In genomic region chr12:76020281-76020680, GRCh38 we compare ENCODE assay signal across 8 cellular contexts. TPM values are rescaled to one million over a fixed set of nuclear protein-coding genes. Genes with fewer than 3 reads are reported as not detected.
DNase-seq lines count a peak whose midpoint lies in the region; ATAC-seq and TF ChIP-seq lines count a peak whose summit lies in the region.

No MANE protein-coding gene starts in this region.

- H3K27ac ChIP-seq in duodenal mucosa (ENCODE audit: low read depth, low read length) = peak overlapping the region; percentile 53
- H3K27ac ChIP-seq in coronary artery = peak overlapping the region in 1 of 2 donors; percentile 52

- intact Hi-C loops in sciatic nerve (cut with DNase I) = no loop called here

- peak overlapping the region in 1 of 2 donors; percentile 1 for H3K9ac ChIP-seq in duodenal mucosa (ENCODE audit: low read depth in 1 of 2, low read length in 2 of 2)

- no peak overlapping the region for H3K4me3 Mint-ChIP-seq in IgD-negative memory B cell

- DNase-seq in activated CD4-positive, alpha-beta T cell treated with anti-CD3 and anti-CD28 coated beads for 4 hours = peak; percentile 49 to 57
- no peak for DNase-seq in sciatic nerve (ENCODE audit: low spot score)
- DNase-seq in coronary artery (ENCODE audit: low spot score) = no peak
- no peak for DNase-seq in GM19240 (ENCODE audit: insufficient read length, low spot score)
- no peak for DNase-seq in NCI-H2227 (lab: John Stamatoyannopoulos, UW; ENCODE audit: unreplicated experiment)

- peak; percentile 64 for ATAC-seq in GM19467 (IDR thresholded peaks at IDR 0.05; ENCODE audit: unreplicated experiment)
- peak; percentile 56 for ATAC-seq in sciatic nerve

- H3K27ac Mint-ChIP-seq in IgD-negative memory B cell = peak overlapping the region in 2 of 3 donors; percentile 64 to 73

- H3K9me3 ChIP-seq in duodenal mucosa (ENCODE audit: control insufficient read depth in 1 of 2, low read length in 2 of 2) = no peaks in the 10 kb centered on the region

- H3K27me3 ChIP-seq in duodenal mucosa (ENCODE audit: control insufficient read depth in 1 of 2, insufficient read depth in 2 of 2, low read length in 2 of 2) = no peaks in the 10 kb centered on the region

- H3K4me3 ChIP-seq in duodenal mucosa (ENCODE audit: low read depth in 1 of 2, low read length in 2 of 2) (no peak overlapping the region), coronary artery (no peak overlapping the region)

- H3K4me1 Mint-ChIP-seq in IgD-negative memory B cell = peaks cover 0 to 3% (median 3%) of the 10 kb centered on the region in 3 donors

- no peak for TF ChIP-seq CTCF in coronary artery (IDR thresholded peaks at IDR 0.05)

- H3K9me3 Mint-ChIP-seq in IgD-negative memory B cell = no peaks in the 10 kb centered on the region

- peaks cover 14% of the 10 kb centered on the region for H3K27me3 Mint-ChIP-seq in IgD-negative memory B cell

- no peaks in the 10 kb centered on the region for H3K36me3 ChIP-seq in duodenal mucosa (ENCODE audit: control insufficient read depth in 1 of 2, insufficient read depth in 2 of 2, low read length in 2 of 2)

- H3K36me3 Mint-ChIP-seq in IgD-negative memory B cell = no peaks in the 10 kb centered on the region

- H3K4me1 ChIP-seq in duodenal mucosa (ENCODE audit: control insufficient read depth in 1 of 2, insufficient read depth in 2 of 2, low read length in 2 of 2) = peaks cover 0 to 15% of the 10 kb centered on the region in 2 donors

RNA-seq across cellular contexts. Expression of gene PHLDA1, which starts 11.3 kb away (rescaled TPM):
- 0.08 TPM for polyA plus RNA-seq in IgD-negative memory B cell
- total RNA-seq in sciatic nerve = 34.2 TPM

Comparison
In these comparisons a context has a peak if more than half of its experiments do, and no peak if none do; other contexts are left out.
1. DNase-seq: peak in activated CD4-positive, alpha-beta T cell treated with anti-CD3 and anti-CD28 coated beads for 4 hours (2 of 2); none in sciatic nerve (single experiment), coronary artery (single experiment), GM19240 (single experiment) and NCI-H2227 (single experiment).